1 cellular context compared by ENCODE assay signal in genomic region chr5:76493190-76493837, GRCh38.
TF ChIP-seq lines count a peak whose summit lies in the region.

No MANE protein-coding gene starts in this region.

TF ChIP-seq in HepG2, 621 proteins besides CTCF, POLR2A, EP300 and RAD21 (continued from another document and continues in another):
- TF ChIP-seq POGK (CRISPR knock-in tag; conservative IDR thresholded peaks at IDR 0.05), result 0 out of 2 replicates have a peak, but pooled peaks have one; percentile 24
- 0 out of 2 replicates have a peak, but pooled peaks have one; percentile 10 for TF ChIP-seq FOXK2 (IDR thresholded peaks at IDR 0.05)
- TF ChIP-seq ATF5 (CRISPR knock-in tag; IDR thresholded peaks at IDR 0.05; ENCODE audit: low read depth), result no peak
- peak; percentile 97 for TF ChIP-seq NR2F6 (IDR thresholded peaks at IDR 0.05)
- TF ChIP-seq NR2F6 (CRISPR knock-in tag; IDR thresholded peaks at IDR 0.05), result peak; percentile 88
- peak; percentile 51; the same call in 1 of the 2 replicates for TF ChIP-seq ZNF740 (CRISPR knock-in tag; IDR thresholded peaks at IDR 0.05)
- no peak for TF ChIP-seq ATF6 (CRISPR knock-in tag; conservative IDR thresholded peaks at IDR 0.05)
- TF ChIP-seq SALL1 (CRISPR knock-in tag; IDR thresholded peaks at IDR 0.05), result peak; percentile 59
- TF ChIP-seq HOXD1 (CRISPR knock-in tag; IDR thresholded peaks at IDR 0.05), result peak; percentile 64; the same call in 1 of the 2 replicates
- 0 out of 2 replicates have a peak, but pooled peaks have one; percentile 22 for TF ChIP-seq HNF4G (IDR thresholded peaks at IDR 0.05; ENCODE audit: borderline replicate concordance, low read depth, low read length)
- 0 out of 2 replicates have a peak, but pooled peaks have one; percentile 19 for TF ChIP-seq HNF4G (CRISPR knock-in tag; IDR thresholded peaks at IDR 0.05; ENCODE audit: borderline replicate concordance, low read depth)
- peak; percentile 41; the same call in 1 of the 2 replicates for TF ChIP-seq ZGPAT (CRISPR knock-in tag; IDR thresholded peaks at IDR 0.05)
- peak; percentile 35; the same call in 1 of the 2 replicates for TF ChIP-seq FOXK1 (CRISPR knock-in tag; IDR thresholded peaks at IDR 0.05; ENCODE audit: borderline replicate concordance, low read depth)
- no peak for TF ChIP-seq ZNF839 (CRISPR knock-in tag; IDR thresholded peaks at IDR 0.05; ENCODE audit: borderline replicate concordance)
- peak; percentile 78; the same call in 1 of the 2 replicates for TF ChIP-seq FOXA3 (CRISPR knock-in tag; IDR thresholded peaks at IDR 0.05)
- no peak for TF ChIP-seq ZNF501 (CRISPR knock-in tag; IDR thresholded peaks at IDR 0.05)
- TF ChIP-seq CREB1 (IDR thresholded peaks at IDR 0.05), result peak; percentile 33; the same call in 1 of the 2 replicates
- 0 out of 2 replicates have a peak, but pooled peaks have one; percentile 22 for TF ChIP-seq CREB1 (CRISPR knock-in tag; IDR thresholded peaks at IDR 0.05)
- peak; percentile 84 for TF ChIP-seq SKIL (CRISPR knock-in tag; IDR thresholded peaks at IDR 0.05; ENCODE audit: borderline replicate concordance)
- peak; percentile 76 for TF ChIP-seq FOSL2 (CRISPR knock-in tag; IDR thresholded peaks at IDR 0.05)
- no peak for TF ChIP-seq ZNF556 (CRISPR knock-in tag; IDR thresholded peaks at IDR 0.05; ENCODE audit: borderline replicate concordance)
- peak; percentile 50; the same call in 1 of the 2 replicates for TF ChIP-seq THRA (CRISPR knock-in tag; IDR thresholded peaks at IDR 0.05; ENCODE audit: borderline replicate concordance)
- 0 out of 2 replicates have a peak, but pooled peaks have one; percentile 44 for TF ChIP-seq CCDC6 (CRISPR knock-in tag; IDR thresholded peaks at IDR 0.05)
- no peak for TF ChIP-seq PREB (CRISPR knock-in tag; IDR thresholded peaks at IDR 0.05)
- TF ChIP-seq ASH2L (IDR thresholded peaks at IDR 0.05; ENCODE audit: insufficient read length, low read depth, low read length), result peak; percentile 69
- TF ChIP-seq NR2C2 (CRISPR knock-in tag; IDR thresholded peaks at IDR 0.05; ENCODE audit: borderline replicate concordance), result peak; percentile 42; the same call in 1 of the 2 replicates
- no peak for TF ChIP-seq TOE1 (CRISPR knock-in tag; IDR thresholded peaks at IDR 0.05)
- peak; percentile 76 for TF ChIP-seq ARID5B (CRISPR knock-in tag; IDR thresholded peaks at IDR 0.05)
- TF ChIP-seq CERS6 (CRISPR knock-in tag; IDR thresholded peaks at IDR 0.05), result no peak
- TF ChIP-seq SOX5 (CRISPR knock-in tag; IDR thresholded peaks at IDR 0.05; ENCODE audit: borderline replicate concordance), result peak; percentile 77; the same call in 1 of the 2 replicates
- TF ChIP-seq PITX1 (CRISPR knock-in tag; IDR thresholded peaks at IDR 0.05), result peak; percentile 61; the same call in 1 of the 2 replicates
- TF ChIP-seq GABPB1 (CRISPR knock-in tag; IDR thresholded peaks at IDR 0.05), result 0 out of 2 replicates have a peak, but pooled peaks have one; percentile 9
- TF ChIP-seq MED1 (CRISPR knock-in tag; IDR thresholded peaks at IDR 0.05), result peak; percentile 37; the same call in 1 of the 2 replicates
- 0 out of 2 replicates have a peak, but pooled peaks have one; percentile 26 for TF ChIP-seq HNF1A (IDR thresholded peaks at IDR 0.05; ENCODE audit: low read depth)
- no peak for TF ChIP-seq HNF1A (CRISPR knock-in tag; IDR thresholded peaks at IDR 0.05; ENCODE audit: borderline replicate concordance)
- peak; percentile 7; the same call in 1 of the 2 replicates for TF ChIP-seq FOXA1 (IDR thresholded peaks at IDR 0.05)
- peak; percentile 64; the same call in 1 of the 2 replicates for TF ChIP-seq FOXA1 (CRISPR knock-in tag; IDR thresholded peaks at IDR 0.05)
